In the genomic region with DNA sequence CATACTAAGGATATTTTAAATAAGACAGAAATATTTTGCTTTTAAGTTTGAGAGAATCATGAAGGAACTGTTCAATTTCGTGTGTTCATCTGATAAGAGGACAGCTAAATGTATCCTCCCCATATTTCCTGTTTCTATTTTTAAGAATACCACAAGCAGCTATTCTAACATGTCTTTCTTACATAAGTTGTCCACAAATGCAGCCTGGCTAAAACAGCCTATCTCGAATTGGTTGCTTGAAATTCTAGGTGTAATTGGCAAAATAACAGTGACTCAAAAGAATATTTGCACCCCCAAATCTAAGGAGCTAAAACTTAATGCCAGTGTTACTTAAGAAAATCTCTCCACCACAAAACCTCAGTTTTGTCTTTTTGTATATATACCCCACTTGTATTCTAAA, we compare ENCODE assay signal across 12 cellular contexts. TPM values are rescaled to one million over a fixed set of nuclear protein-coding genes. Genes with fewer than 3 reads are reported as not detected.
DNase-seq lines count a peak whose midpoint lies in the region; ATAC-seq lines count a peak whose summit lies in the region.
"Had no signal": no experiment of that assay in that cellular context is flagged by ENCODE, and none has a peak within 500 bp of the region (broad histone marks: within the 10 kb centered on the region; RNA-seq: fewer than 3 reads in every experiment).

No MANE protein-coding gene starts in this region.

- peak overlapping the region; percentile 79 for H3K27ac Mint-ChIP-seq in stimulated activated naive CD8-positive, alpha-beta T cell treated with anti-CD3 and anti-CD28 coated beads, Interleukin-15, Interleukin-2, amounts not matched to agents 100 ng/mL and 50 ng/mL, for 24 hours
- H3K27ac Mint-ChIP-seq in activated naive CD8-positive, alpha-beta T cell treated with anti-CD3 and anti-CD28 coated beads for 36 hours = peak overlapping the region; percentile 90
- H3K27ac Mint-ChIP-seq: H9 had no signal

- H3K4me3 Mint-ChIP-seq in stimulated activated naive CD8-positive, alpha-beta T cell treated with anti-CD3 and anti-CD28 coated beads, Interleukin-15, Interleukin-2, amounts not matched to agents 100 ng/mL and 50 ng/mL, for 24 hours = peak overlapping the region; percentile 47
- H3K4me3 Mint-ChIP-seq in activated naive CD8-positive, alpha-beta T cell treated with anti-CD3 and anti-CD28 coated beads for 36 hours = peak overlapping the region; percentile 54
- H3K4me3 Mint-ChIP-seq: H9 had no signal

- DNase-seq in stimulated activated naive CD8-positive, alpha-beta T cell treated with anti-CD3 and anti-CD28 coated beads, Interleukin-15, Interleukin-2, amounts not matched to agents 100 U/mL and 50 U/mL, for 24 hours = no peak
- peak; percentile 40 for DNase-seq in Jurkat, Clone E6-1 (ENCODE audit: low read depth, low spot score)
- no peak for DNase-seq in activated naive CD8-positive, alpha-beta T cell treated with anti-CD3 and anti-CD28 coated beads for 36 hours
- DNase-seq in NCI-H146 (lab: John Stamatoyannopoulos, UW) (no peak), NCI-H345 (lab: John Stamatoyannopoulos, UW) (no peak)
- no peak for DNase-seq in activated effector memory CD4-positive, alpha-beta T cell treated with Interleukin-2 at 50 U/mL for 16 hours
- DNase-seq: C1 segment of cervical spinal cord, H9, NCI-H2081 had no signal

- H3K36me3 Mint-ChIP-seq in stimulated activated naive CD8-positive, alpha-beta T cell treated with anti-CD3 and anti-CD28 coated beads, Interleukin-15, Interleukin-2, amounts not matched to agents 100 ng/mL and 50 ng/mL, for 24 hours (ENCODE audit: low read depth) = peaks cover 61% of the 10 kb centered on the region
- peaks cover 75% of the 10 kb centered on the region for H3K36me3 Mint-ChIP-seq in activated naive CD8-positive, alpha-beta T cell treated with anti-CD3 and anti-CD28 coated beads for 36 hours

- no peak overlapping the region for H3K4me3 ChIP-seq in Jurkat, Clone E6-1 (ENCODE audit: low read length)

- peaks cover 89% of the 10 kb centered on the region for H3K4me1 Mint-ChIP-seq in stimulated activated naive CD8-positive, alpha-beta T cell treated with anti-CD3 and anti-CD28 coated beads, Interleukin-15, Interleukin-2, amounts not matched to agents 100 ng/mL and 50 ng/mL, for 24 hours (ENCODE audit: low read depth)
- H3K4me1 Mint-ChIP-seq in activated naive CD8-positive, alpha-beta T cell treated with anti-CD3 and anti-CD28 coated beads for 36 hours = peaks cover 84% of the 10 kb centered on the region

- H3K27me3 Mint-ChIP-seq in stimulated activated naive CD8-positive, alpha-beta T cell treated with anti-CD3 and anti-CD28 coated beads, Interleukin-15, Interleukin-2, amounts not matched to agents 100 ng/mL and 50 ng/mL, for 24 hours = no peaks in the 10 kb centered on the region
- no peaks in the 10 kb centered on the region for H3K27me3 Mint-ChIP-seq in activated naive CD8-positive, alpha-beta T cell treated with anti-CD3 and anti-CD28 coated beads for 36 hours

- H3K9me3 Mint-ChIP-seq in stimulated activated naive CD8-positive, alpha-beta T cell treated with anti-CD3 and anti-CD28 coated beads, Interleukin-15, Interleukin-2, amounts not matched to agents 100 ng/mL and 50 ng/mL, for 24 hours = no peaks in the 10 kb centered on the region
- peaks cover 26% of the 10 kb centered on the region for H3K9me3 Mint-ChIP-seq in activated naive CD8-positive, alpha-beta T cell treated with anti-CD3 and anti-CD28 coated beads for 36 hours
- H3K9me3 Mint-ChIP-seq: H9 had no signal

- ATAC-seq in stimulated activated naive CD8-positive, alpha-beta T cell treated with anti-CD3 and anti-CD28 coated beads, Interleukin-15, Interleukin-2, amounts not matched to agents 100 U/mL and 50 U/mL, for 24 hours = no peak
- ATAC-seq in HG02938 (IDR thresholded peaks at IDR 0.05; ENCODE audit: unreplicated experiment) = no peak

RNA-seq across cellular contexts. Expression of a gene that starts 35.0 kb away (rescaled TPM):
- not detected for polyA plus RNA-seq in Jurkat, Clone E6-1 (2012; ENCODE audit: insufficient read depth, insufficient read length)
- total RNA-seq in activated naive CD8-positive, alpha-beta T cell treated with anti-CD3 and anti-CD28 coated beads for 36 hours = 10 to 100 TPM; 34.1 to 41.2 TPM
- total RNA-seq: H9 had no signal
- polyA plus RNA-seq: neural cell had no signal
